ENCODE assay signal across 1 cellular context in genomic region chr17:40796846-40797245, GRCh38.
TF ChIP-seq lines count a peak whose summit lies in the region.

No MANE protein-coding gene starts in this region.

TF ChIP-seq in H1, 55 proteins besides CTCF, POLR2A, EP300 and RAD21:
- TF ChIP-seq CHD2 (IDR thresholded peaks at IDR 0.05; ENCODE audit: low read length) (no peak), PHF8 (conservative IDR thresholded peaks at IDR 0.05; ENCODE audit: low read depth, low read length) (no peak), HDAC2 (IDR thresholded peaks at IDR 0.05; ENCODE audit: borderline replicate concordance in 1 of 2, low read depth in 2 of 2, low read length in 2 of 2) (no peak), RNF2 (IDR thresholded peaks at IDR 0.05; ENCODE audit: borderline replicate concordance, low read depth, low read length, missing control alignments, poor library complexity, severe bottlenecking) (no peak), EZH2 (IDR thresholded peaks at IDR 0.05; ENCODE audit: low read depth, low read length, severe bottlenecking) (no peak), CEBPB (IDR thresholded peaks at IDR 0.05; ENCODE audit: low read depth, low read length) (no peak)
